ENCODE assay signal across 8 cellular contexts in genomic region chr19:51394045-51394836, GRCh38. TPM values are rescaled to one million over a fixed set of nuclear protein-coding genes. Genes with fewer than 3 reads are reported as not detected.
A peak's percentile ranks its signal among the peaks of the same experiment; 100 is the strongest.
DNase-seq lines count a peak whose midpoint lies in the region; ATAC-seq, FAIRE-seq and TF ChIP-seq lines count a peak whose summit lies in the region.

No MANE protein-coding gene starts in this region.

- peak overlapping the region; percentile 26 for H3K9ac ChIP-seq in smooth muscle cell (ENCODE audit: low read depth)

- no peaks in the 10 kb centered on the region for H4K20me1 ChIP-seq in smooth muscle cell (ENCODE audit: low read depth)

- ATAC-seq in HG02840 (IDR thresholded peaks at IDR 0.05; ENCODE audit: low FRiP score, unreplicated experiment), result peak; percentile 94

- H3K79me2 ChIP-seq in smooth muscle cell (ENCODE audit: low read depth), result no peaks in the 10 kb centered on the region

- TF ChIP-seq CTCF in WI38 (IDR thresholded peaks at IDR 0.05; ENCODE audit: low read depth, low read length) (no peak), bronchial epithelial cell (IDR thresholded peaks at IDR 0.05; ENCODE audit: insufficient read depth, low read length, severe bottlenecking) (peak; percentile 22), smooth muscle cell (IDR thresholded peaks at IDR 0.05; ENCODE audit: borderline replicate concordance, insufficient read depth, poor library complexity, severe bottlenecking) (no peak)

- H3K36me3 ChIP-seq in bronchial epithelial cell (ENCODE audit: control insufficient read depth, insufficient read depth, low read length) (no peaks in the 10 kb centered on the region), smooth muscle cell (ENCODE audit: low read depth) (no peaks in the 10 kb centered on the region)

- peaks cover 0 to 11% (median 7%) of the 10 kb centered on the region in 3 donors for H3K36me3 Mint-ChIP-seq in immature natural killer cell

- peaks cover 4 to 7% (median 7%) of the 10 kb centered on the region in 3 donors for H3K27me3 Mint-ChIP-seq in immature natural killer cell (ENCODE audit: low read depth in 3 of 3)

- H3K4me1 Mint-ChIP-seq in immature natural killer cell, result peaks cover 83 to 90% of the 10 kb centered on the region in 2 donors

- H3K27ac ChIP-seq in smooth muscle cell (ENCODE audit: low read depth), result peak overlapping the region; percentile 50

- H3K4me2 ChIP-seq in smooth muscle cell, result peak overlapping the region; percentile 88

- TF ChIP-seq POLR2A in GM15510 (IDR thresholded peaks at IDR 0.05; ENCODE audit: borderline replicate concordance, extremely low read depth, insufficient read length), result peak; percentile 82

- no peak for FAIRE-seq in bronchial epithelial cell (lab: Jason Lieb, UNC)

- H3K4me3 ChIP-seq in WI38 (ENCODE audit: low read depth, low read length), result peak overlapping the region; percentile 60
- peak overlapping the region; percentile 39 for H3K4me3 ChIP-seq in bronchial epithelial cell (ENCODE audit: low read depth, low read length)
- peak overlapping the region; percentile 48 for H3K4me3 ChIP-seq in smooth muscle cell

- no peaks in the 10 kb centered on the region for H3F3A ChIP-seq in smooth muscle cell (ENCODE audit: low read depth)

- peak overlapping the region; percentile 90 to 97 (median 93) for H3K27ac Mint-ChIP-seq in immature natural killer cell

- H3K27me3 ChIP-seq in bronchial epithelial cell (ENCODE audit: control insufficient read depth, insufficient read depth, low read length), result no peaks in the 10 kb centered on the region
- no peaks in the 10 kb centered on the region for H3K27me3 ChIP-seq in smooth muscle cell (ENCODE audit: low read depth)

- peaks cover 9% of the 10 kb centered on the region for H3K4me1 ChIP-seq in smooth muscle cell (ENCODE audit: low read depth)

- WGBS in smooth muscle cell (ENCODE audit: low lambda C conversion rate), result 3% methylated on average over 45 of the region's 45 CpGs

- H3K9me3 ChIP-seq in smooth muscle cell (replicated peaks; ENCODE audit: low read depth), result no peaks in the 10 kb centered on the region

- DNase-seq in NCI-H2029 treated with DMSO at 0.1 percent for 48 hours (lab: John Stamatoyannopoulos, UW) (peak; percentile 19), bronchial epithelial cell (ENCODE audit: low read depth) (peak; percentile 96), immature natural killer cell (peak; percentile 91 to 93 (median 93)), smooth muscle cell (lab: John Stamatoyannopoulos, UW; ENCODE audit: unreplicated experiment) (peak; percentile 52), NCI-H510A (lab: John Stamatoyannopoulos, UW) (no peak)

- peak overlapping the region; percentile 98 for H2AFZ ChIP-seq in smooth muscle cell (ENCODE audit: low read depth)

- H3K4me3 Mint-ChIP-seq in immature natural killer cell, result peak overlapping the region; percentile 79 to 96 (median 88)

- no peaks in the 10 kb centered on the region for H3K9me3 Mint-ChIP-seq in immature natural killer cell

RNA-seq across cellular contexts. Expression of gene C19orf84, which starts 3.9 kb away (rescaled TPM):
- total RNA-seq in bronchial epithelial cell, result not detected in 2 replicates
- polyA plus RNA-seq in immature natural killer cell, result 1 to 10 TPM in 2 of 3 donors, not detected in 1; 1.7 to 3.8 TPM
- not detected in 2 replicates for total RNA-seq in smooth muscle cell
- polyA plus RNA-seq in smooth muscle cell, result 0.71 TPM in 1 of 2 replicates, not detected in the other

RNA-seq across cellular contexts. Expression of gene LIM2, which starts 6.5 kb away (rescaled TPM):
- not detected in 2 replicates for total RNA-seq in bronchial epithelial cell
- 10 to 100 TPM; 19.2 to 40.0 (median 37.9) TPM for polyA plus RNA-seq in immature natural killer cell
- total RNA-seq in smooth muscle cell, result not detected in 2 replicates
- not detected in 2 replicates for polyA plus RNA-seq in smooth muscle cell

RNA-seq across cellular contexts. Expression of gene NKG7, which starts 21.8 kb away (rescaled TPM):
- total RNA-seq in bronchial epithelial cell (not detected in 2 replicates), smooth muscle cell (not detected in 2 replicates)
- polyA plus RNA-seq in immature natural killer cell (1,000 to 10,000 TPM; 7,925 to 8,923 (median 8,385) TPM), smooth muscle cell (not detected in 2 replicates)

RNA-seq across cellular contexts. Expression of gene SIGLEC10, which starts 23.2 kb away (rescaled TPM):
- total RNA-seq in bronchial epithelial cell (not detected in 2 replicates), smooth muscle cell (not detected in 2 replicates)
- polyA plus RNA-seq in immature natural killer cell (1 to 10 TPM in 1 of 3 donors, under 1 TPM in 2; 0.09 to 1.8 (median 0.39) TPM), smooth muscle cell (0.40 TPM in 1 of 2 replicates, not detected in the other)

RNA-seq across cellular contexts. Expression of gene CLDND2, which starts 25.4 kb away (rescaled TPM):
- total RNA-seq in bronchial epithelial cell (not detected in 2 replicates), smooth muscle cell (not detected in 2 replicates)
- polyA plus RNA-seq in immature natural killer cell (under 1 TPM in 1 of 3 donors, not detected in 2; 0.83 TPM), smooth muscle cell (1.4 TPM in 1 of 2 replicates, not detected in the other)
